ENCODE assay signal across 9 cellular contexts in genomic region chr20:63553933-63554290, GRCh38. TPM values are rescaled to one million over a fixed set of nuclear protein-coding genes. Genes with fewer than 3 reads are reported as not detected.
DNase-seq lines count a peak whose midpoint lies in the region; ATAC-seq and TF ChIP-seq lines count a peak whose summit lies in the region.
"Had no signal": no experiment of that assay in that cellular context is flagged by ENCODE, and none has a peak within 500 bp of the region (broad histone marks: within the 10 kb centered on the region; RNA-seq: fewer than 3 reads in every experiment).

FNDC11 (plus strand) TSS chr20:63554159; CDS start chr20:63555664, 1,505 bp downstream.

- H3K27ac ChIP-seq in SU-DHL-6 (ENCODE audit: low read depth, low read length) (no peak within 1 kb of the TSS), mesodermal cell (ENCODE audit: low read depth, low read length, severe bottlenecking) (peak within 1 kb of the TSS; percentile 49), transverse colon (peak within 1 kb of the TSS in 2 of 4 donors; percentile 22 to 52)

- 2% methylated on average over 9 to 21 of the region's 34 CpGs for WGBS in mesodermal cell (ENCODE audit: insufficient coverage in 2 of 2), 2 experiments
- WGBS in transverse colon (ENCODE audit: low coverage in 1 of 2), 2 donors, result 0% methylated on average over 4 of the region's 34 CpGs; no CpG with 5 or more reads in 1 of the 2 donors

- H3K36me3 ChIP-seq in SU-DHL-6 (ENCODE audit: low read length) (no peaks in the 10 kb centered on the region), mesodermal cell (ENCODE audit: control insufficient read depth, insufficient read depth, low read length) (no peaks in the 10 kb centered on the region), transverse colon (no peaks in the 10 kb centered on the region)

- H3K9me3 ChIP-seq in SU-DHL-6 (ENCODE audit: insufficient read depth, low read length) (no peaks in the 10 kb centered on the region), mesodermal cell (ENCODE audit: control insufficient read depth, low read length) (no peaks in the 10 kb centered on the region), transverse colon (no peaks in the 10 kb centered on the region)

- TF ChIP-seq POLR2A in transverse colon (IDR thresholded peaks at IDR 0.05), result no peak

- intact Hi-C loops in dendritic cell treated with granulocyte-macrophage colony-stimulating factor and Interleukin-4, amounts not matched to agents 40 ng/mL and 50 ng/mL, for 4 days (cut with micrococcal nuclease), result no loop called here
- intact Hi-C loops in transverse colon (cut with DNase I; ENCODE audit: low total_unique reads), result no loop called here

- no peak for TF ChIP-seq EP300 in transverse colon (IDR thresholded peaks at IDR 0.05; ENCODE audit: low read depth)

- peak within 1 kb of the TSS; percentile 75 for H3K4me3 Mint-ChIP-seq in dendritic cell treated with granulocyte-macrophage colony-stimulating factor and Interleukin-4, amounts not matched to agents 40 ng/mL and 50 ng/mL, for 4 days
- no peak within 1 kb of the TSS for H3K4me3 Mint-ChIP-seq in HFFc6

- no peaks in the 10 kb centered on the region for H3K79me2 ChIP-seq in SU-DHL-6 (ENCODE audit: insufficient read depth, low read length)

- no peaks in the 10 kb centered on the region for H3K9me3 Mint-ChIP-seq in dendritic cell treated with granulocyte-macrophage colony-stimulating factor and Interleukin-4, amounts not matched to agents 40 ng/mL and 50 ng/mL, for 4 days
- no peaks in the 10 kb centered on the region for H3K9me3 Mint-ChIP-seq in HFFc6

- peaks cover 12% of the 10 kb centered on the region for H3K4me1 Mint-ChIP-seq in dendritic cell treated with granulocyte-macrophage colony-stimulating factor and Interleukin-4, amounts not matched to agents 40 ng/mL and 50 ng/mL, for 4 days (ENCODE audit: low read depth)
- H3K4me1 Mint-ChIP-seq in HFFc6 (ENCODE audit: low read depth), result no peaks in the 10 kb centered on the region

- no peak within 1 kb of the TSS for H2AFZ ChIP-seq in SU-DHL-6 (ENCODE audit: low read depth, low read length, severe bottlenecking)

- peaks cover 3% of the 10 kb centered on the region; the same call in 1 of the 2 replicates for H3F3A ChIP-seq in SU-DHL-6 (ENCODE audit: insufficient read depth)

- H4K20me1 ChIP-seq in SU-DHL-6 (ENCODE audit: low read depth, low read length), result no peaks in the 10 kb centered on the region

- peaks cover 12% of the 10 kb centered on the region for H3K36me3 Mint-ChIP-seq in dendritic cell treated with granulocyte-macrophage colony-stimulating factor and Interleukin-4, amounts not matched to agents 40 ng/mL and 50 ng/mL, for 4 days (ENCODE audit: low read depth)
- H3K36me3 Mint-ChIP-seq in HFFc6 (ENCODE audit: low read depth), result no peaks in the 10 kb centered on the region

- peak; percentile 39 for ATAC-seq in HG02571 (IDR thresholded peaks at IDR 0.05; ENCODE audit: unreplicated experiment)

- peak within 1 kb of the TSS; percentile 15 for H3K4me2 ChIP-seq in SU-DHL-6 (ENCODE audit: low read depth, low read length, poor library complexity, severe bottlenecking)

- peak; percentile 49 for DNase-seq in EH (ENCODE audit: low read depth)
- peak; percentile 63 for DNase-seq in transverse colon
- no peak for DNase-seq in KG1 (lab: John Stamatoyannopoulos, UW)
- no peak for DNase-seq in HFFc6

- H3K4me1 ChIP-seq in mesodermal cell (ENCODE audit: control insufficient read depth, insufficient read depth, low read length, poor library complexity, severe bottlenecking), result peaks cover 9% of the 10 kb centered on the region
- H3K4me1 ChIP-seq in transverse colon, result peaks cover 0 to 18% (median 10%) of the 10 kb centered on the region in 4 donors

- H3K27me3 ChIP-seq in SU-DHL-6 (ENCODE audit: low read length) (no peaks in the 10 kb centered on the region), transverse colon (peaks cover 37% of the 10 kb centered on the region)

- H3K27ac Mint-ChIP-seq in dendritic cell treated with granulocyte-macrophage colony-stimulating factor and Interleukin-4, amounts not matched to agents 40 ng/mL and 50 ng/mL, for 4 days, result peak within 1 kb of the TSS; percentile 61
- no peak within 1 kb of the TSS for H3K27ac Mint-ChIP-seq in HFFc6

- H3K9me2 ChIP-seq in SU-DHL-6 (replicated peaks; ENCODE audit: insufficient read depth, low read length), result no peaks in the 10 kb centered on the region

- H3K27me3 Mint-ChIP-seq in dendritic cell treated with granulocyte-macrophage colony-stimulating factor and Interleukin-4, amounts not matched to agents 40 ng/mL and 50 ng/mL, for 4 days, result peaks cover 89% of the 10 kb centered on the region
- H3K27me3 Mint-ChIP-seq in HFFc6 (ENCODE audit: insufficient read depth), result peaks cover 8% of the 10 kb centered on the region

- TF ChIP-seq CTCF in SU-DHL-6 (IDR thresholded peaks at IDR 0.05; ENCODE audit: insufficient read depth, low read length, poor library complexity, severe bottlenecking) (no peak), transverse colon (IDR thresholded peaks at IDR 0.05) (no peak), HFFc6 (IDR thresholded peaks at IDR 0.05) (no peak)

- in situ Hi-C loops in transverse colon (cut with MboI; ENCODE audit: low pct_ligation_motif_present in 1 of 4, low pct_unique_long_range_greater_than_20kb in 1 of 4, low sequenced_read_pairs in 3 of 4), result no loop called here

- no peak within 1 kb of the TSS for H3K4me3 ChIP-seq in SU-DHL-6 (ENCODE audit: insufficient read depth, low read length, poor library complexity, severe bottlenecking)
- H3K4me3 ChIP-seq in mesodermal cell (ENCODE audit: extremely low read depth, insufficient read depth, low read length, poor library complexity, severe bottlenecking), result peak within 1 kb of the TSS; percentile 53
- H3K4me3 ChIP-seq in transverse colon, result peak within 1 kb of the TSS; percentile 26 to 66 (median 40)

- H3K9ac ChIP-seq in SU-DHL-6 (ENCODE audit: low read length), result no peak within 1 kb of the TSS

RNA-seq across cellular contexts. Expression of gene FNDC11, which starts in this region (rescaled TPM):
- 3.6 TPM for polyA plus RNA-seq in mesodermal cell (2013, experiment 1 of 2)
- polyA plus RNA-seq in mesodermal cell (2013, experiment 2 of 2), result 4.1 TPM
- not detected for total RNA-seq in transverse colon
- total RNA-seq in HFFc6 (2021; fragmentation: NEBNext Ultra II Directional; extraction: Animal tissue kit (Norgen Biotek cat#: 25700)), result not detected
- total RNA-seq: M059J had no signal

Comparison
In these comparisons a context has a peak if more than half of its experiments do, and no peak if none do; other contexts are left out.
1. Peak in DNase-seq and H3K4me3 ChIP-seq in transverse colon; RNA of the gene not detected or under 1 TPM.